ENCODE assay signal across 30 cellular contexts in genomic region chr17:81368161-81368560, GRCh38. TPM values are rescaled to one million over a fixed set of nuclear protein-coding genes. Genes with fewer than 3 reads are reported as not detected.
"Had no signal": no experiment of that assay in that cellular context is flagged by ENCODE, and none has a peak within 500 bp of the region (broad histone marks: within the 10 kb centered on the region; RNA-seq: fewer than 3 reads in every experiment).

No MANE protein-coding gene starts in this region.

- H3K4me3 ChIP-seq: ovary, psoas muscle, right lobe of liver, sigmoid colon, suprapubic skin, testis, tibial artery, transverse colon, upper lobe of right lung, uterus had no signal

- FAIRE-seq: small intestine had no signal

- H3K27ac Mint-ChIP-seq: naive thymus-derived CD8-positive, alpha-beta T cell; natural killer cell treated with Interleukin-12 subunit alpha and Interleukin-12 subunit beta and Interleukin-15 and Interleukin-18, amount 100 ng/mL, for 72 hours; nephron progenitor cell; progenitor cell of endocrine pancreas; stimulated activated naive CD8-positive, alpha-beta T cell treated with anti-CD3 and anti-CD28 coated beads, Interleukin-15, amount 100 ng/mL, for 72 hours; type B pancreatic cell had no signal

- H3K4me1 ChIP-seq: parathyroid adenoma, psoas muscle, right lobe of liver had no signal

- H3K4me3 Mint-ChIP-seq: naive thymus-derived CD8-positive, alpha-beta T cell; natural killer cell treated with Interleukin-12 subunit alpha and Interleukin-12 subunit beta and Interleukin-15 and Interleukin-18, amount 100 ng/mL, for 72 hours; nephron progenitor cell; neural crest cell; stimulated activated memory B cell treated with anti-CD40 and anti-IgM and Interleukin-4, amounts not matched to agents 10 μg/mL and 1 μg/mL and 100 μg/mL, for 72 hours; stimulated activated naive CD8-positive, alpha-beta T cell treated with anti-CD3 and anti-CD28 coated beads, Interleukin-15, amount 100 ng/mL, for 72 hours; type B pancreatic cell had no signal

- H3K36me3 Mint-ChIP-seq: naive thymus-derived CD8-positive, alpha-beta T cell; natural killer cell treated with Interleukin-12 subunit alpha and Interleukin-12 subunit beta and Interleukin-15 and Interleukin-18, amount 100 ng/mL, for 72 hours; stimulated activated memory B cell treated with anti-CD40 and anti-IgM and Interleukin-4, amounts not matched to agents 10 μg/mL and 1 μg/mL and 100 μg/mL, for 72 hours; type B pancreatic cell had no signal

- H3K36me3 ChIP-seq: ovary, right lobe of liver, sigmoid colon, suprapubic skin, tibial artery, transverse colon, upper lobe of right lung, uterus had no signal

- H3K27me3 ChIP-seq: ovary, right lobe of liver, sigmoid colon, testis, upper lobe of right lung, uterus had no signal

- DNase-seq: naive thymus-derived CD8-positive, alpha-beta T cell; nephron progenitor cell; occipital lobe; ovary; posterior cingulate gyrus; psoas muscle; right cardiac atrium; right lobe of liver; sigmoid colon; small intestine; stimulated activated CD4-positive, alpha-beta T cell treated with anti-CD3 and anti-CD28 coated beads, Interleukin-15, amount 100 ng/mL, for 24 hours; stimulated activated CD4-positive, alpha-beta T cell treated with anti-CD3 and anti-CD28 coated beads, Interleukin-4, amount 100 ng/mL, for 1 hour; stimulated activated CD4-positive, alpha-beta T cell treated with anti-CD3 and anti-CD28 coated beads, Interleukin-4, amount 100 ng/mL, for 4 hours; stimulated activated CD8-positive, alpha-beta memory T cell treated with anti-CD3 and anti-CD28 coated beads, Interleukin-4, amount 100 ng/mL, for 48 hours; stimulated activated naive CD4-positive, alpha-beta T cell; stimulated activated naive CD8-positive, alpha-beta T cell treated with anti-CD3 and anti-CD28 coated beads, Interleukin-15, amount 100 ng/mL, for 72 hours; stimulated activated naive CD8-positive, alpha-beta T cell treated with anti-CD3 and anti-CD28 coated beads, Interleukin-15, Interleukin-2, amounts not matched to agents 100 U/mL and 50 U/mL, for 24 hours; substantia nigra; testis; tibial artery; transverse colon; upper lobe of right lung; uterus had no signal

- H3K9me3 ChIP-seq: ovary, psoas muscle, right lobe of liver, sigmoid colon, suprapubic skin, testis, tibial artery, transverse colon, upper lobe of right lung, uterus had no signal

- H3K9me3 Mint-ChIP-seq: naive thymus-derived CD8-positive, alpha-beta T cell; natural killer cell treated with Interleukin-12 subunit alpha and Interleukin-12 subunit beta and Interleukin-15 and Interleukin-18, amount 100 ng/mL, for 72 hours; nephron progenitor cell; neural crest cell; stimulated activated memory B cell treated with anti-CD40 and anti-IgM and Interleukin-4, amounts not matched to agents 10 μg/mL and 1 μg/mL and 100 μg/mL, for 72 hours; stimulated activated naive CD8-positive, alpha-beta T cell treated with anti-CD3 and anti-CD28 coated beads, Interleukin-15, amount 100 ng/mL, for 72 hours; type B pancreatic cell had no signal

- H3K27ac ChIP-seq: ovary, parathyroid adenoma, psoas muscle, right lobe of liver, sigmoid colon, suprapubic skin, testis, tibial artery, transverse colon, upper lobe of right lung, uterus had no signal

- H3K9ac ChIP-seq: parathyroid adenoma had no signal

RNA-seq across cellular contexts. Expression of gene BAHCC1, which starts 27.1 kb away (rescaled TPM):
- total RNA-seq: naive thymus-derived CD8-positive, alpha-beta T cell had no signal
- polyA plus RNA-seq: naive thymus-derived CD8-positive, alpha-beta T cell had no signal
